Comparison of ENCODE assay signal across 36 cellular contexts in genomic region chr4:28106155-28106554, GRCh38.
"Had no signal": no experiment of that assay in that cellular context is flagged by ENCODE, and none has a peak within 500 bp of the region (broad histone marks: within the 10 kb centered on the region; RNA-seq: fewer than 3 reads in every experiment).

No MANE protein-coding gene starts in this region.

- H3K36me3 ChIP-seq: MG63 had no signal

- H3K4me3 ChIP-seq: MG63 had no signal

- H3K27me3 ChIP-seq: MG63 had no signal

- DNase-seq: Kasumi-1, MG63, MM.1S, MV-4-11, NCI-H1048, NCI-H1092, NCI-H1092 treated with DMSO at 0.1 percent for 48 hours, NCI-H1105, NCI-H1105 treated with DMSO at 0.1 percent for 48 hours, NCI-H1417, NCI-H1417 treated with DMSO at 0.1 percent for 48 hours, NCI-H1436, NCI-H1436 treated with DMSO at 0.1 percent for 48 hours, NCI-H146, NCI-H1694, NCI-H1694 treated with DMSO at 0.1 percent for 48 hours, NCI-H187, NCI-H187 treated with DMSO at 0.1 percent for 48 hours, NCI-H1930, NCI-H2029, NCI-H2029 treated with DMSO at 0.1 percent for 48 hours, NCI-H2081, NCI-H2081 treated with DMSO at 0.1 percent for 48 hours, NCI-H2107, NCI-H2171, NCI-H2171 treated with DMSO at 0.1 percent for 48 hours, NCI-H2227 treated with DMSO at 0.1 percent for 48 hours, NCI-H226, NCI-H345, NCI-H446, NCI-H446 treated with DMSO at 0.1 percent for 48 hours, NCI-H510A, NCI-H510A treated with DMSO at 0.1 percent for 48 hours, NCI-H524, NCI-H524 treated with DMSO at 0.1 percent for 48 hours, NCI-H526 had no signal

- H3K9me3 ChIP-seq: MG63 had no signal
